12 cellular contexts compared by ENCODE assay signal in the genomic region with DNA sequence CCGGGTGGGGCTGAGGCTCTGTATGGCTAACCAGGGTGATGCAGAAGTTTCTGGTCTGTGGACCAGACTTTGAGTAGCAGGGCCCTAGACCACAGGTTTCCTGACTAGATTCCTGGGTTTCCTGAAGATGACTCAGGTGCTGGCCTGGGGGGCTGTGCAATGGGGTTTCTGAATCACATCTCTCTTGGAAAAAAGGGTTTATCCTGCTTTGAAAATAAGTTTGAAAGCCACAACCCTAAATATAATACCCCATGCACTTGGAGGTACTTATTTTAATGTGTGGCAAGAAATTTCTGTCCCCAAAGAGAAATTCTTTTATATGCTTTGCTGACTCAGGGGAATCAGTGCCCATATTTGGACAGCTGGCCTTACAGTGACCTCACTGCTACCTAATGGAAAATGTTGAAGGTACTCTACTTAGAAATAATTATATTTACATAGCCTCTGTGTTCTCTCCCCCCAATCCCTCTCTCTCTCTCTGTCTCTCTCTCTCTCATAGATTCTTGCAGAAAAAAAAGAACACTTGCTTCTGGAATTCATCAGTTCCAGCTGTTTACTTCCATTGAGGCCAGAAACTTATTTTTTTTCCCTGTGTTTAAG.
DNase-seq lines count a peak whose midpoint lies in the region; ATAC-seq and TF ChIP-seq lines count a peak whose summit lies in the region.
"Had no signal": no experiment of that assay in that cellular context is flagged by ENCODE, and none has a peak within 500 bp of the region (broad histone marks: within the 10 kb centered on the region; RNA-seq: fewer than 3 reads in every experiment).

No MANE protein-coding gene starts in this region.

- TF ChIP-seq POLR2A in transverse colon (IDR thresholded peaks at IDR 0.05), result no peak

- H3K27ac Mint-ChIP-seq in activated CD8-positive, alpha-beta T cell treated with anti-CD3 and anti-CD28 coated beads for 36 hours, result no peak overlapping the region
- no peak overlapping the region for H3K27ac Mint-ChIP-seq in activated CD8-positive, alpha-beta T cell treated with anti-CD3 and anti-CD28 coated beads, Interleukin-2, amount 10 ng/mL, durations not matched to agents 7 days and 5 days

- no peaks in the 10 kb centered on the region for H3K27me3 Mint-ChIP-seq in activated CD8-positive, alpha-beta T cell treated with anti-CD3 and anti-CD28 coated beads for 36 hours
- peaks cover 2% of the 10 kb centered on the region for H3K27me3 Mint-ChIP-seq in activated CD8-positive, alpha-beta T cell treated with anti-CD3 and anti-CD28 coated beads, Interleukin-2, amount 10 ng/mL, durations not matched to agents 7 days and 5 days (ENCODE audit: low read depth)

- no peak for TF ChIP-seq CTCF in activated CD8-positive, alpha-beta T cell treated with anti-CD3 and anti-CD28 coated beads for 36 hours (IDR thresholded peaks at IDR 0.05)
- TF ChIP-seq CTCF in transverse colon (IDR thresholded peaks at IDR 0.05), result no peak

- H3K4me1 ChIP-seq in transverse colon, result peaks cover 16 to 58% (median 22%) of the 10 kb centered on the region in 4 donors
- H3K4me1 ChIP-seq: colonic mucosa had no signal

- no peaks in the 10 kb centered on the region for H3K36me3 Mint-ChIP-seq in activated CD8-positive, alpha-beta T cell treated with anti-CD3 and anti-CD28 coated beads for 36 hours (ENCODE audit: low read depth)
- no peaks in the 10 kb centered on the region for H3K36me3 Mint-ChIP-seq in activated CD8-positive, alpha-beta T cell treated with anti-CD3 and anti-CD28 coated beads, Interleukin-2, amount 10 ng/mL, durations not matched to agents 7 days and 5 days (ENCODE audit: low read depth)
- H3K36me3 Mint-ChIP-seq: IgD-negative memory B cell had no signal

- POLR2A ChIA-PET in activated CD8-positive, alpha-beta T cell treated with anti-CD3 and anti-CD28 coated beads for 36 hours (lab: Charles Lee), result no interaction called here
- POLR2A ChIA-PET in activated CD8-positive, alpha-beta T cell treated with anti-CD3 and anti-CD28 coated beads, Interleukin-2, amount 10 ng/mL, durations not matched to agents 7 days and 5 days (lab: Charles Lee), result no interaction called here

- H3K27me3 ChIP-seq in transverse colon, result no peaks in the 10 kb centered on the region
- H3K27me3 ChIP-seq: colonic mucosa had no signal

- H3K4me1 Mint-ChIP-seq in activated CD8-positive, alpha-beta T cell treated with anti-CD3 and anti-CD28 coated beads for 36 hours (ENCODE audit: low read depth), result peaks cover 24% of the 10 kb centered on the region
- peaks cover 30% of the 10 kb centered on the region for H3K4me1 Mint-ChIP-seq in activated CD8-positive, alpha-beta T cell treated with anti-CD3 and anti-CD28 coated beads, Interleukin-2, amount 10 ng/mL, durations not matched to agents 7 days and 5 days (ENCODE audit: low read depth)

- in situ Hi-C loops in transverse colon (cut with MboI; ENCODE audit: low pct_ligation_motif_present in 1 of 4, low pct_unique_long_range_greater_than_20kb in 1 of 4, low sequenced_read_pairs in 3 of 4), result no loop called here

- H3K9me3 ChIP-seq in transverse colon, result no peaks in the 10 kb centered on the region
- H3K9me3 ChIP-seq: colonic mucosa had no signal

- intact Hi-C loops in activated CD8-positive, alpha-beta T cell treated with anti-CD3 and anti-CD28 coated beads for 36 hours (cut with micrococcal nuclease), result no loop called here
- intact Hi-C loops in transverse colon (cut with DNase I; ENCODE audit: low total_unique reads), result no loop called here

- no peak for TF ChIP-seq EP300 in transverse colon (IDR thresholded peaks at IDR 0.05; ENCODE audit: low read depth)

- no peak overlapping the region for H3K4me3 Mint-ChIP-seq in activated CD8-positive, alpha-beta T cell treated with anti-CD3 and anti-CD28 coated beads for 36 hours
- H3K4me3 Mint-ChIP-seq in activated CD8-positive, alpha-beta T cell treated with anti-CD3 and anti-CD28 coated beads, Interleukin-2, amount 10 ng/mL, durations not matched to agents 7 days and 5 days, result no peak overlapping the region
- H3K4me3 Mint-ChIP-seq: IgD-negative memory B cell had no signal

- H3K27ac ChIP-seq in transverse colon, result peak overlapping the region; percentile 77 to 90 (median 86)
- H3K27ac ChIP-seq: colonic mucosa had no signal

- H3K4me3 ChIP-seq in transverse colon, result no peak overlapping the region
- H3K4me3 ChIP-seq: colonic mucosa had no signal

- H3K36me3 ChIP-seq in transverse colon, result no peaks in the 10 kb centered on the region
- H3K36me3 ChIP-seq: colonic mucosa had no signal

- CTCF ChIA-PET in activated CD8-positive, alpha-beta T cell treated with anti-CD3 and anti-CD28 coated beads for 36 hours (lab: Charles Lee), result no interaction called here
- CTCF ChIA-PET in activated CD8-positive, alpha-beta T cell treated with anti-CD3 and anti-CD28 coated beads, Interleukin-2, amount 10 ng/mL, durations not matched to agents 7 days and 5 days (lab: Charles Lee), result interaction anchor here (2.5 kb wide), 1 partner anchor 29 kb away, joined by 6 read pairs; no protein-coding TSS in a partner anchor

- peak; percentile 7 for ATAC-seq in activated CD8-positive, alpha-beta T cell treated with anti-CD3 and anti-CD28 coated beads for 36 hours
- ATAC-seq in activated CD8-positive, alpha-beta T cell treated with anti-CD3 and anti-CD28 coated beads, Interleukin-2, amount 10 ng/mL, durations not matched to agents 7 days and 5 days, result no peak
- ATAC-seq in GM19467 (IDR thresholded peaks at IDR 0.05; ENCODE audit: unreplicated experiment) (no peak), HG02973 (IDR thresholded peaks at IDR 0.05; ENCODE audit: unreplicated experiment) (no peak), GM19023 (IDR thresholded peaks at IDR 0.05; ENCODE audit: unreplicated experiment) (no peak)

- no peaks in the 10 kb centered on the region for H3K9me3 Mint-ChIP-seq in activated CD8-positive, alpha-beta T cell treated with anti-CD3 and anti-CD28 coated beads for 36 hours
- no peaks in the 10 kb centered on the region for H3K9me3 Mint-ChIP-seq in activated CD8-positive, alpha-beta T cell treated with anti-CD3 and anti-CD28 coated beads, Interleukin-2, amount 10 ng/mL, durations not matched to agents 7 days and 5 days (ENCODE audit: insufficient read depth)
- H3K9me3 Mint-ChIP-seq: IgD-negative memory B cell had no signal

- DNase-seq in activated CD8-positive, alpha-beta T cell treated with anti-CD3 and anti-CD28 coated beads for 36 hours, result no peak
- no peak for DNase-seq in activated CD8-positive, alpha-beta T cell treated with anti-CD3 and anti-CD28 coated beads, Interleukin-2, amount 10 ng/mL, durations not matched to agents 7 days and 5 days
- DNase-seq in RPMI8226 (peak; percentile 78), fibroblast of peridontal ligament (ENCODE audit: extremely low read depth) (peak; percentile 77), transverse colon (no peak)
- DNase-seq: colonic mucosa; islet precursor cell; stimulated activated CD8-positive, alpha-beta memory T cell treated with anti-CD3 and anti-CD28 coated beads, Interleukin-4, amount 100 ng/mL, for 48 hours had no signal

- 71% methylated on average over 1 of the region's 1 CpG; no CpG with 5 or more reads in 1 of the 2 donors for WGBS in transverse colon (ENCODE audit: low coverage in 1 of 2), 2 donors

Comparison
In these comparisons a context has a peak if more than half of its experiments do, and no peak if none do; other contexts are left out.
1. DNase-seq: peak in RPMI8226 (single experiment) and fibroblast of peridontal ligament (single experiment); none in activated CD8-positive, alpha-beta T cell treated with anti-CD3 and anti-CD28 coated beads for 36 hours (single experiment), activated CD8-positive, alpha-beta T cell treated with anti-CD3 and anti-CD28 coated beads, Interleukin-2, amount 10 ng/mL, durations not matched to agents 7 days and 5 days (single experiment) and transverse colon (single experiment).